In genomic region chr10:3782099-3782455, GRCh38 we compare ENCODE assay signal across 8 cellular contexts. TPM values are rescaled to one million over a fixed set of nuclear protein-coding genes. Genes with fewer than 3 reads are reported as not detected.
DNase-seq lines count a peak whose midpoint lies in the region; ATAC-seq and TF ChIP-seq lines count a peak whose summit lies in the region.

No MANE protein-coding gene starts in this region.

- H3K4me2 ChIP-seq in skeletal muscle satellite cell (ENCODE audit: low read length) = peak overlapping the region; percentile 87

- POLR2A ChIA-PET in WTC11 (lab: Charles Lee) = no interaction called here

- no peaks in the 10 kb centered on the region for H3K9me3 ChIP-seq in skeletal muscle satellite cell (replicated peaks; ENCODE audit: low read length)

- ATAC-seq in WTC11 = no peak
- no peak for ATAC-seq in HG03521 (IDR thresholded peaks at IDR 0.05; ENCODE audit: unreplicated experiment)
- ATAC-seq in HG03520 (IDR thresholded peaks at IDR 0.05; ENCODE audit: unreplicated experiment) = no peak

- peak overlapping the region; percentile 94 for H3K4me3 Mint-ChIP-seq in WTC11

- peaks cover 76% of the 10 kb centered on the region for H3K36me3 ChIP-seq in skeletal muscle satellite cell (ENCODE audit: insufficient read depth, low read length)

- H3K4me1 ChIP-seq in skeletal muscle satellite cell (ENCODE audit: control insufficient read depth, insufficient read depth, low read length) = peaks cover 43% of the 10 kb centered on the region

- H3K4me3 ChIP-seq in skeletal muscle satellite cell (ENCODE audit: low read length) = peak overlapping the region; percentile 80

- TF ChIP-seq CTCF in GM20000 (IDR thresholded peaks at IDR 0.05; ENCODE audit: extremely low read depth, missing control alignments) (no peak), WTC11 (IDR thresholded peaks at IDR 0.05) (no peak)

- no peaks in the 10 kb centered on the region for H3K27me3 ChIP-seq in skeletal muscle satellite cell (ENCODE audit: control insufficient read depth, insufficient read depth, low read length)

- peaks cover 39% of the 10 kb centered on the region for H3K4me1 Mint-ChIP-seq in WTC11

- H3K27ac Mint-ChIP-seq in WTC11 = peak overlapping the region; percentile 70

- peaks cover 47% of the 10 kb centered on the region for H3K36me3 Mint-ChIP-seq in WTC11

- DNase-seq in GM20000 (ENCODE audit: low spot score) (peak; percentile 72), WTC11 (ENCODE audit: low spot score) (no peak), fibroblast of peridontal ligament (ENCODE audit: extremely low read depth) (peak; percentile 85), NCI-H1694 treated with DMSO at 0.1 percent for 48 hours (lab: John Stamatoyannopoulos, UW) (no peak), GOT3 (lab: John Stamatoyannopoulos, UW) (no peak)

- peak overlapping the region; percentile 98 for H3K9ac ChIP-seq in skeletal muscle satellite cell (ENCODE audit: low read depth, low read length)

- CTCF ChIA-PET in WTC11 (lab: Charles Lee) = no interaction called here

- no peaks in the 10 kb centered on the region for H3K27me3 Mint-ChIP-seq in WTC11 (ENCODE audit: low read depth)

- H3K9me3 Mint-ChIP-seq in WTC11 = no peaks in the 10 kb centered on the region

TF ChIP-seq in WTC11, 78 proteins besides CTCF, POLR2A, EP300 and RAD21:
- TF ChIP-seq ZNF423 (CRISPR knock-in tag; IDR thresholded peaks at IDR 0.05) (no peak), STAT6 (CRISPR knock-in tag; conservative IDR thresholded peaks at IDR 0.05; ENCODE audit: low read depth) (no peak), ELF4 (CRISPR knock-in tag; IDR thresholded peaks at IDR 0.05; ENCODE audit: low read depth) (no peak)

RNA-seq across cellular contexts. Expression of gene KLF6, which starts 2.9 kb away (rescaled TPM):
- total RNA-seq in WTC11 (2021) = 25.4 to 27.9 TPM (median 27.3 TPM) in 3 replicates
- total RNA-seq in skeletal muscle satellite cell (2012; rRNA removed) = 40.1 and 64.7 TPM in 2 replicates

Comparison
In these comparisons a context has a peak if more than half of its experiments do, and no peak if none do; other contexts are left out.
1. DNase-seq: peak in GM20000 (single experiment) and fibroblast of peridontal ligament (single experiment); none in WTC11 (single experiment), NCI-H1694 treated with DMSO at 0.1 percent for 48 hours (single experiment) and GOT3 (single experiment).